In genomic region chr15:74228723-74229081, GRCh38 we compare ENCODE assay signal across 14 cellular contexts. TPM values are rescaled to one million over a fixed set of nuclear protein-coding genes. Genes with fewer than 3 reads are reported as not detected.
DNase-seq lines count a peak whose midpoint lies in the region; ATAC-seq and TF ChIP-seq lines count a peak whose summit lies in the region.
"Had no signal": no experiment of that assay in that cellular context is flagged by ENCODE, and none has a peak within 500 bp of the region (broad histone marks: within the 10 kb centered on the region; RNA-seq: fewer than 3 reads in every experiment).

No MANE protein-coding gene starts in this region.

- H3K4me3 ChIP-seq in A673 (ENCODE audit: low read depth, low read length, poor library complexity, severe bottlenecking) (peak overlapping the region; percentile 4), SK-N-SH (ENCODE audit: low read depth in 2 of 2, low read length in 1 of 2) (no peak overlapping the region), body of pancreas (no peak overlapping the region)
- H3K4me3 ChIP-seq: lower lobe of right lung had no signal

- peak; percentile 97 for DNase-seq in A673 (ENCODE audit: low spot score)
- DNase-seq in HEK293T (ENCODE audit: extremely low spot score), result peak; percentile 53
- DNase-seq in SK-N-SH, result peak; percentile 87
- DNase-seq in iris pigment epithelial cell (ENCODE audit: low read depth), result peak; percentile 53
- no peak for DNase-seq in NCI-H1694 treated with DMSO at 0.1 percent for 48 hours (lab: John Stamatoyannopoulos, UW)
- DNase-seq in body of pancreas, result no peak
- no peak for DNase-seq in HuH-7.5 (ENCODE audit: low spot score)
- DNase-seq in T-helper 1 cell, result no peak
- DNase-seq: amniotic stem cell, lower lobe of right lung, NCI-H226 had no signal

- TF ChIP-seq RAD21 in SK-N-SH (IDR thresholded peaks at IDR 0.05; ENCODE audit: low read length), result peak; percentile 46

- H3K27ac ChIP-seq in A673 (ENCODE audit: low read depth, low read length, poor library complexity, severe bottlenecking) (peak overlapping the region; percentile 44), SK-N-SH (ENCODE audit: low read depth in 2 of 2, low read length in 1 of 2) (peak overlapping the region; percentile 72 to 100), body of pancreas (no peak overlapping the region)
- H3K27ac ChIP-seq: lower lobe of right lung, VCaP had no signal

- H3K4me1 ChIP-seq in A673 (ENCODE audit: insufficient read depth, low read length, poor library complexity, severe bottlenecking) (peaks cover 51% of the 10 kb centered on the region), SK-N-SH (ENCODE audit: control insufficient read depth in 1 of 2, insufficient read depth in 2 of 2, low read depth in 1 of 2, low read length in 1 of 2) (peaks cover 35 to 84% of the 10 kb centered on the region in 2 experiments), body of pancreas (peaks cover 5% of the 10 kb centered on the region)

- peak overlapping the region; percentile 92 for H2AFZ ChIP-seq in SK-N-SH (ENCODE audit: low read depth)

- POLR2A ChIA-PET in A673 (lab: Charles Lee; ENCODE audit: low non-redundant PET) (interaction anchor here (0.6 kb wide), 1 partner anchor 11 kb away, joined by 5 read pairs; no protein-coding TSS in a partner anchor), HEK293T (lab: Yijun Ruan, JAX) (no interaction called here), SK-N-SH (lab: Yijun Ruan, JAX) (interaction anchor here (0.6 to 1.9 kb wide), 13 partner anchors 11 to 99 kb away, joined by 3 to 12 read pairs (median 4); partner anchors contain the start of genes ISLR2 and STRA6)

- no peaks in the 10 kb centered on the region for H3K27me3 ChIP-seq in A673 (replicated peaks; ENCODE audit: insufficient read depth, low read depth, low read length, poor library complexity)
- H3K27me3 ChIP-seq in SK-N-SH (ENCODE audit: insufficient read depth), result no peaks in the 10 kb centered on the region
- H3K27me3 ChIP-seq in body of pancreas, result no peaks in the 10 kb centered on the region

- no peaks in the 10 kb centered on the region for H3K79me2 ChIP-seq in SK-N-SH (ENCODE audit: insufficient read depth)

- peak overlapping the region; percentile 67 for H3K4me2 ChIP-seq in SK-N-SH

- no peaks in the 10 kb centered on the region for H4K20me1 ChIP-seq in SK-N-SH (ENCODE audit: insufficient read depth)

- H3K9me2 ChIP-seq in SK-N-SH, result no peaks in the 10 kb centered on the region

- no peak for ATAC-seq in body of pancreas
- ATAC-seq: lower lobe of right lung had no signal

- intact Hi-C loops in A673 (cut with micrococcal nuclease; ENCODE audit: unreplicated experiment), result no loop called here
- intact Hi-C loops in body of pancreas (cut with DNase I), result no loop called here

- peak in 1 of 2 experiments; percentile 91; a peak in 3 of 4 replicates for TF ChIP-seq EP300 in SK-N-SH (IDR thresholded peaks at IDR 0.05; ENCODE audit: borderline replicate concordance in 1 of 2, low read depth in 1 of 2, low read length in 1 of 2)

- H3K9ac ChIP-seq in SK-N-SH, result peak overlapping the region; percentile 33; the same call in 1 of the 2 replicates

- no peak for TF ChIP-seq POLR2A in body of pancreas (IDR thresholded peaks at IDR 0.05)

- H3F3A ChIP-seq in SK-N-SH (replicated peaks; ENCODE audit: insufficient read depth), result peaks cover 17% of the 10 kb centered on the region

- no TSS peak for BruUV-seq in A673 (replicated peaks; lab: Mats Ljungman, UMichigan)

- 2% methylated on average over 6 of the region's 17 CpGs for WGBS in SK-N-SH (ENCODE audit: low lambda C conversion rate)
- WGBS in body of pancreas, 2 donors, result 50 to 69% methylated on average over 8 to 17 of the region's 17 CpGs

- no peaks in the 10 kb centered on the region for H3K36me3 ChIP-seq in A673 (ENCODE audit: insufficient read depth, low read length, poor library complexity, severe bottlenecking)
- no peaks in the 10 kb centered on the region for H3K36me3 ChIP-seq in SK-N-SH (replicated peaks in 1 of 2; ENCODE audit: control insufficient read depth in 1 of 2, insufficient read depth in 2 of 2, low read length in 1 of 2)
- no peaks in the 10 kb centered on the region for H3K36me3 ChIP-seq in body of pancreas (replicated peaks in 1 of 2; ENCODE audit: insufficient read depth in 1 of 2, low read depth in 2 of 2)
- H3K36me3 ChIP-seq: lower lobe of right lung had no signal

- TF ChIP-seq CTCF in A673 (conservative IDR thresholded peaks at IDR 0.05; ENCODE audit: low read depth, low read length) (no peak), SK-N-SH (IDR thresholded peaks at IDR 0.05) (no peak), body of pancreas (IDR thresholded peaks at IDR 0.05) (no peak)

- CTCF ChIA-PET in A673 (lab: Charles Lee), result interaction anchor here (0.7 to 1.2 kb wide), 2 partner anchors 11 to 79 kb away, joined by 3 to 5 read pairs; no protein-coding TSS in a partner anchor
- CTCF ChIA-PET in HEK293T (lab: Yijun Ruan, JAX), result no interaction called here
- CTCF ChIA-PET in SK-N-SH (lab: Yijun Ruan, JAX), result interaction anchor here (0.6 to 5.4 kb wide), 15 partner anchors 9 to 101 kb away, joined by 3 to 35 read pairs (median 4); no protein-coding TSS in a partner anchor

- H3K9me3 ChIP-seq in A673 (ENCODE audit: low read depth, low read length, poor library complexity, severe bottlenecking) (no peaks in the 10 kb centered on the region), SK-N-SH (no peaks in the 10 kb centered on the region), body of pancreas (no peaks in the 10 kb centered on the region)
- H3K9me3 ChIP-seq: lower lobe of right lung had no signal

TF ChIP-seq in HEK293T, 16 proteins besides CTCF, POLR2A, EP300 and RAD21:
- TF ChIP-seq CTBP1 (IDR thresholded peaks at IDR 0.05; ENCODE audit: borderline replicate concordance), result no peak
- TF ChIP-seq L3MBTL2 (conservative IDR thresholded peaks at IDR 0.05), result no peak
- no peak for TF ChIP-seq LEF1 (IDR thresholded peaks at IDR 0.05; ENCODE audit: borderline replicate concordance)
- no peak for TF ChIP-seq FOXK2 (IDR thresholded peaks at IDR 0.05)
- TF ChIP-seq TARDBP (IDR thresholded peaks at IDR 0.05), result no peak
- TF ChIP-seq HDGF (IDR thresholded peaks at IDR 0.05; ENCODE audit: borderline replicate concordance), result no peak
- TF ChIP-seq SP1 (IDR thresholded peaks at IDR 0.05), result no peak
- TF ChIP-seq ZNF384 (IDR thresholded peaks at IDR 0.05), result no peak
- no peak for TF ChIP-seq PKNOX1 (IDR thresholded peaks at IDR 0.05)
- TF ChIP-seq SUZ12 (IDR thresholded peaks at IDR 0.05), result no peak
- TF ChIP-seq FOXA1 (IDR thresholded peaks at IDR 0.05), result no peak
- no peak for TF ChIP-seq FOXM1 (IDR thresholded peaks at IDR 0.05; ENCODE audit: borderline replicate concordance)
- no peak for TF ChIP-seq BHLHE40 (IDR thresholded peaks at IDR 0.05; ENCODE audit: borderline replicate concordance)

TF ChIP-seq in SK-N-SH, 30 proteins besides CTCF, POLR2A, EP300 and RAD21 (continues in another document):
- TF ChIP-seq REST (IDR thresholded peaks at IDR 0.05; ENCODE audit: low read depth, low read length) (peak; percentile 60), RFX5 (IDR thresholded peaks at IDR 0.05; ENCODE audit: low read length) (no peak), FOXM1 (IDR thresholded peaks at IDR 0.05; ENCODE audit: low read depth) (no peak), NFIC (IDR thresholded peaks at IDR 0.05; ENCODE audit: borderline replicate concordance) (peak; percentile 29; the same call in 1 of the 2 replicates), TEAD4 (IDR thresholded peaks at IDR 0.05; ENCODE audit: borderline replicate concordance, insufficient read depth) (no peak)

RNA-seq across cellular contexts. Expression of gene CCDC33, which starts 7.4 kb away (rescaled TPM):
- not detected in 2 replicates for total RNA-seq in A673 (2021)
- 3.3 and 4.0 TPM in 2 replicates for polyA plus RNA-seq in SK-N-SH (2012; rRNA removed)
- polyA plus RNA-seq in SK-N-SH (2012; cell fraction: cytosol; rRNA removed), result 1.8 and 2.9 TPM in 2 replicates
- polyA plus RNA-seq in SK-N-SH (2012; cell fraction: nucleus; rRNA removed), result 3.9 and 4.0 TPM in 2 replicates
- not detected for total RNA-seq in body of pancreas
- total RNA-seq: omental fat pad, SK-MEL-5 had no signal

RNA-seq across cellular contexts. Expression of gene STRA6, which starts 26.1 kb away (rescaled TPM):
- total RNA-seq in A673 (2021), result 0.84 and 1.5 TPM in 2 replicates
- 27.9 and 31.0 TPM in 2 replicates for polyA plus RNA-seq in SK-N-SH (2012; rRNA removed)
- polyA plus RNA-seq in SK-N-SH (2012; cell fraction: cytosol; rRNA removed), result 7.3 and 13.0 TPM in 2 replicates
- polyA plus RNA-seq in SK-N-SH (2012; cell fraction: nucleus; rRNA removed), result 140 and 152 TPM in 2 replicates
- not detected for total RNA-seq in body of pancreas
- total RNA-seq: lower lobe of right lung, SK-MEL-5 had no signal

RNA-seq across cellular contexts. Expression of gene ISLR, which starts 55.2 kb away (rescaled TPM):
- 0.41 and 0.74 TPM in 2 replicates for total RNA-seq in A673 (2021)
- polyA plus RNA-seq in SK-N-SH (2012; rRNA removed), result 3.4 and 7.3 TPM in 2 replicates
- polyA plus RNA-seq in SK-N-SH (2012; cell fraction: cytosol; rRNA removed), result 1.9 and 3.0 TPM in 2 replicates
- polyA plus RNA-seq in SK-N-SH (2012; cell fraction: nucleus; rRNA removed), result 1.7 and 1.9 TPM in 2 replicates
- 10 to 100 TPM; 10.5 to 15.8 TPM for total RNA-seq in body of pancreas
- total RNA-seq: SK-MEL-5 had no signal

Comparison
In these comparisons a context has a peak if more than half of its experiments do, and no peak if none do; other contexts are left out.
1. DNase-seq: peak in A673 (single experiment), HEK293T (single experiment), SK-N-SH (single experiment) and iris pigment epithelial cell (single experiment); none in NCI-H1694 treated with DMSO at 0.1 percent for 48 hours (single experiment), body of pancreas (0 of 4), HuH-7.5 (single experiment) and T-helper 1 cell (0 of 5).
2. H3K27ac ChIP-seq: peak in A673 (single experiment) and SK-N-SH (2 of 2); none in body of pancreas (0 of 4).